11 cellular contexts compared by ENCODE assay signal in the genomic region with DNA sequence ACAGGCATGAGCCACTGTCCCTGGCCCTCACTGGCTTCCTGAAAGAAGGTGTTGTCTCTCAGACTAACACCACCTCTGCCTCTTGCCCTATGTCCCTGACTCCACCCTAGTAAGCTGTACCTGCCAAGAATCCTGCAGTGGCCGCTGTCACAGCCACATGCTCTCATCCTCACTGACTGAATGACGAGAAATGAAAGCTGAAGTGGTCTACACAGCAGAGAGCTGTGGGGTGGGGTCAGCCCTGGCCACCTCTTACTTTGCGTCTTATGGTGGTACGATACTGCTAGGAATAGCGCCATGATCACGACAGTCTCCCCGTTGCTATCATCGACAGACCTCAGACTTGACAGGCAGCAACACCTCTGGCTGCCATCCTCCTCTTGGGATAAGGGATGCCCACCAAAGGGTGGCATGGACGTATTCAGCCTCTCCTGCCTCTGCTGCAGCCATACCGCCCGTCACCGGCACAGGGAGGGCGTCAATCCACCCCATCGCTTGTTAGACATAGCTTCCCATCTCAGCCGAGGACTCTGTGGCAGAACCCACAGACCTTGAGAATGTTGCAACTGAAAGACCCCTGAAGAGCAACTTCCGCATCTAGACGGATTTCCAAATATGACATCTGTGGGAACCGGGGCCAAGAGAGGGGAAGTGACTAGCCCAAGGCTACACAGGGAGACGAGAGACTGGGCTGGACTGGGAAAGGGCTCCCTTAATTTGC. TPM values are rescaled to one million over a fixed set of nuclear protein-coding genes. Genes with fewer than 3 reads are reported as not detected.
A peak's percentile ranks its signal among the peaks of the same experiment; 100 is the strongest.
DNase-seq lines count a peak whose midpoint lies in the region; ATAC-seq and TF ChIP-seq lines count a peak whose summit lies in the region.
"Had no signal": no experiment of that assay in that cellular context is flagged by ENCODE, and none has a peak within 500 bp of the region (broad histone marks: within the 10 kb centered on the region; RNA-seq: fewer than 3 reads in every experiment).

No MANE protein-coding gene starts in this region.

- peak overlapping the region; percentile 89 for H3K4me3 Mint-ChIP-seq in activated B cell treated with CpG ODN at 0.5 μM for 24 hours

- no peaks in the 10 kb centered on the region for H3K9me3 Mint-ChIP-seq in activated B cell treated with CpG ODN at 0.5 μM for 24 hours

- intact Hi-C loops in activated B cell treated with CpG ODN at 0.5 μM for 24 hours (cut with micrococcal nuclease) (loop anchor here (2.0 kb wide), 1 partner anchor 62 kb away; a partner anchor contains a TSS), right cardiac atrium (cut with DNase I) (loop anchor here in 1 of 4 donors (5.0 kb wide), 1 partner anchor 224 kb away; no protein-coding TSS in a partner anchor)

- no peaks in the 10 kb centered on the region for H3K27me3 ChIP-seq in right cardiac atrium (ENCODE audit: control insufficient read depth, insufficient read depth)
- H3K27me3 ChIP-seq in thymus (ENCODE audit: control insufficient read depth, insufficient read depth) = peaks cover 15% of the 10 kb centered on the region

- H3K9me3 ChIP-seq in right cardiac atrium (ENCODE audit: control insufficient read depth, low read length) (no peaks in the 10 kb centered on the region), thymus (ENCODE audit: control insufficient read depth) (no peaks in the 10 kb centered on the region)

- ATAC-seq in activated B cell treated with CpG ODN at 0.5 μM for 24 hours (ENCODE audit: low read depth) (peak; percentile 21), right cardiac atrium (peak; percentile 6 to 10), HG02840 (IDR thresholded peaks at IDR 0.05; ENCODE audit: low FRiP score, unreplicated experiment) (no peak), HG03432 (IDR thresholded peaks at IDR 0.05; ENCODE audit: unreplicated experiment) (no peak)

- H3K4me3 ChIP-seq in right cardiac atrium (ENCODE audit: low read length) = peak overlapping the region; percentile 23
- H3K4me3 ChIP-seq in thymus (ENCODE audit: low read length) = peak overlapping the region; percentile 24

- WGBS in right cardiac atrium = 57% methylated on average over 19 of the region's 19 CpGs
- WGBS in thymus = 24% methylated on average over 19 of the region's 19 CpGs

- DNase-seq in activated CD8-positive, alpha-beta memory T cell treated with anti-CD3 and anti-CD28 coated beads for 24 hours = peak; percentile 73
- no peak for DNase-seq in activated CD8-positive, alpha-beta memory T cell treated with anti-CD3 and anti-CD28 coated beads, Interleukin-2, amount 50 U/mL, for 4 hours
- DNase-seq in activated B cell treated with CpG ODN at 0.5 μM for 24 hours (no peak), right cardiac atrium (peak in 1 of 3 donors; percentile 53), ureter (ENCODE audit: low spot score) (no peak)

- CTCF ChIA-PET in activated B cell treated with CpG ODN at 0.5 μM for 24 hours (lab: Charles Lee) = interaction anchor here (0.9 to 7.7 kb wide), 4 partner anchors 10 to 118 kb away, joined by 3 to 28 read pairs (median 4); no protein-coding TSS in a partner anchor

- H3K36me3 ChIP-seq in thymus (ENCODE audit: control insufficient read depth, insufficient read depth) = no peaks in the 10 kb centered on the region

- H3K4me1 ChIP-seq in right cardiac atrium (ENCODE audit: control insufficient read depth, insufficient read depth, low read length) (no peaks in the 10 kb centered on the region), thymus (ENCODE audit: control insufficient read depth, insufficient read depth, low read length) (peaks cover 13% of the 10 kb centered on the region)

- POLR2A ChIA-PET in activated B cell treated with CpG ODN at 0.5 μM for 24 hours (lab: Charles Lee) = interaction anchor here (0.5 to 3.1 kb wide), 4 partner anchors 14 to 163 kb away, joined by 3 to 26 read pairs (median 3); a partner anchor contains a TSS

- no peaks in the 10 kb centered on the region for H3K27me3 Mint-ChIP-seq in activated B cell treated with CpG ODN at 0.5 μM for 24 hours

- H3K4me1 Mint-ChIP-seq in activated B cell treated with CpG ODN at 0.5 μM for 24 hours = peaks cover 64% of the 10 kb centered on the region

- no peaks in the 10 kb centered on the region for H3K36me3 Mint-ChIP-seq in activated B cell treated with CpG ODN at 0.5 μM for 24 hours (ENCODE audit: low read depth)

- H3K27ac ChIP-seq in right cardiac atrium (ENCODE audit: low read length) (no peak overlapping the region), thymus (ENCODE audit: low read depth) (peak overlapping the region; percentile 18)

- TF ChIP-seq CTCF in activated B cell treated with CpG ODN at 0.5 μM for 24 hours (IDR thresholded peaks at IDR 0.05) = no peak

- peak overlapping the region; percentile 87 for H3K27ac Mint-ChIP-seq in activated B cell treated with CpG ODN at 0.5 μM for 24 hours

RNA-seq across cellular contexts. Expression of a gene that starts 0.8 kb away (rescaled TPM):
- total RNA-seq in activated B cell treated with CpG ODN at 0.5 μM for 24 hours = 57.4 and 63.8 TPM in 2 replicates
- total RNA-seq in right cardiac atrium = 10 to 100 TPM; 11.3 to 23.2 (median 15.3) TPM
- 9.3 TPM for polyA plus RNA-seq in right cardiac atrium
- polyA plus RNA-seq in thymus = 20.8 TPM
- total RNA-seq in ureter = 20.6 TPM
- total RNA-seq: myocyte had no signal

RNA-seq across cellular contexts. Expression of a gene that starts 34.1 kb away (rescaled TPM):
- total RNA-seq in activated B cell treated with CpG ODN at 0.5 μM for 24 hours (0.17 and 0.33 TPM in 2 replicates), right cardiac atrium (10 to 100 TPM; 16.1 to 29.3 (median 22.0) TPM), ureter (19.0 TPM)
- polyA plus RNA-seq in right cardiac atrium (18.1 TPM), thymus (41.7 TPM)

RNA-seq across cellular contexts. Expression of a gene that starts 54.0 kb away (rescaled TPM):
- total RNA-seq in activated B cell treated with CpG ODN at 0.5 μM for 24 hours (not detected in 2 replicates), right cardiac atrium (not detected), ureter (not detected)
- polyA plus RNA-seq in right cardiac atrium (not detected), thymus (not detected)
- total RNA-seq: dermis microvascular lymphatic vessel endothelial cell, myocyte had no signal
- polyA plus RNA-seq: AG04450 had no signal

Comparison
In these comparisons a context has a peak if more than half of its experiments do, and no peak if none do; other contexts are left out.
1. ATAC-seq: peak in activated B cell treated with CpG ODN at 0.5 μM for 24 hours (single experiment) and right cardiac atrium (2 of 2); none in HG02840 (single experiment) and HG03432 (single experiment).
2. RNA of a gene that starts 34.1 kb away (total RNA-seq): 16.1 to 29.3 TPM in right cardiac atrium and 19.0 TPM in ureter (single experiment); 0.17 to 0.33 TPM in activated B cell treated with CpG ODN at 0.5 μM for 24 hours; every median in the first group is over 10 times any median in the second.